24 cellular contexts compared by ENCODE assay signal in genomic region chr3:42872718-42873117, GRCh38. TPM values are rescaled to one million over a fixed set of nuclear protein-coding genes. Genes with fewer than 3 reads are reported as not detected.
"Had no signal": no experiment of that assay in that cellular context is flagged by ENCODE, and none has a peak within 500 bp of the region (broad histone marks: within the 10 kb centered on the region; RNA-seq: fewer than 3 reads in every experiment).

No MANE protein-coding gene starts in this region.

- H3K4me1 Mint-ChIP-seq: activated CD4-positive, alpha-beta T cell treated with anti-CD3 and anti-CD28 coated beads for 36 hours; central memory CD8-positive, alpha-beta T cell; T-cell; WTC11 had no signal

- DNase-seq: activated CD4-positive, alpha-beta memory T cell treated with anti-CD3 and anti-CD28 coated beads for 36 hours; activated CD4-positive, alpha-beta T cell treated with anti-CD3 and anti-CD28 coated beads for 36 hours; activated naive CD4-positive, alpha-beta T cell; activated naive CD8-positive, alpha-beta T cell treated with anti-CD3 and anti-CD28 coated beads, Interleukin-2, amount 10 ng/mL, durations not matched to agents 7 days and 5 days; activated T-cell treated with anti-CD3 and anti-CD28 coated beads for 4 hours; amygdala; body of pancreas; colonic mucosa; erythroblast; heart right ventricle; nucleus accumbens; stimulated activated CD4-positive, alpha-beta T cell treated with anti-CD3 and anti-CD28 coated beads, Interleukin-4, amount 100 ng/mL, for 24 hours; stimulated activated naive CD4-positive, alpha-beta T cell; T-cell; thyroid gland had no signal

- H3K27me3 ChIP-seq: body of pancreas, colonic mucosa, gastroesophageal sphincter, heart right ventricle, thyroid gland had no signal

- ATAC-seq: activated CD4-positive, alpha-beta T cell treated with anti-CD3 and anti-CD28 coated beads for 36 hours; body of pancreas; gastroesophageal sphincter; natural killer cell treated with Interleukin-12 subunit alpha and Interleukin-12 subunit beta and Interleukin-15 and Interleukin-18, amount 100 ng/mL, for 72 hours; T-cell; WTC11 had no signal

- H3K36me3 Mint-ChIP-seq: activated CD4-positive, alpha-beta memory T cell treated with anti-CD3 and anti-CD28 coated beads for 36 hours; activated naive CD8-positive, alpha-beta T cell treated with anti-CD3 and anti-CD28 coated beads, Interleukin-2, amount 10 ng/mL, durations not matched to agents 7 days and 5 days; natural killer cell treated with Interleukin-12 subunit alpha and Interleukin-12 subunit beta and Interleukin-15 and Interleukin-18, amount 100 ng/mL, for 72 hours; T-cell; WTC11 had no signal

- H3K27ac ChIP-seq: body of pancreas, colonic mucosa, gastroesophageal sphincter, prostate gland, thyroid gland had no signal

- H3K27me3 Mint-ChIP-seq: activated CD4-positive, alpha-beta memory T cell treated with anti-CD3 and anti-CD28 coated beads for 36 hours; natural killer cell treated with Interleukin-12 subunit alpha and Interleukin-12 subunit beta and Interleukin-15 and Interleukin-18, amount 100 ng/mL, for 72 hours had no signal

- H3K4me1 ChIP-seq: colonic mucosa, gastroesophageal sphincter, prostate gland, thyroid gland had no signal

- H3K9me3 ChIP-seq: body of pancreas, colonic mucosa, gastroesophageal sphincter, heart right ventricle, prostate gland, thyroid gland had no signal

- H3K27ac Mint-ChIP-seq: activated CD4-positive, alpha-beta memory T cell treated with anti-CD3 and anti-CD28 coated beads for 36 hours; activated CD4-positive, alpha-beta T cell treated with anti-CD3 and anti-CD28 coated beads for 36 hours; activated naive CD8-positive, alpha-beta T cell treated with anti-CD3 and anti-CD28 coated beads, Interleukin-2, amount 10 ng/mL, durations not matched to agents 7 days and 5 days; natural killer cell treated with Interleukin-12 subunit alpha and Interleukin-12 subunit beta and Interleukin-15 and Interleukin-18, amount 100 ng/mL, for 72 hours; T-cell; WTC11 had no signal

- H3K9me3 Mint-ChIP-seq: activated CD4-positive, alpha-beta memory T cell treated with anti-CD3 and anti-CD28 coated beads for 36 hours; activated naive CD8-positive, alpha-beta T cell treated with anti-CD3 and anti-CD28 coated beads, Interleukin-2, amount 10 ng/mL, durations not matched to agents 7 days and 5 days; central memory CD8-positive, alpha-beta T cell; natural killer cell treated with Interleukin-12 subunit alpha and Interleukin-12 subunit beta and Interleukin-15 and Interleukin-18, amount 100 ng/mL, for 72 hours; T-cell; WTC11 had no signal

- H3K4me3 ChIP-seq: body of pancreas, colonic mucosa, gastroesophageal sphincter, heart right ventricle, lung, prostate gland, smooth muscle cell, thyroid gland had no signal

- H3K36me3 ChIP-seq: colonic mucosa, gastroesophageal sphincter, heart right ventricle, prostate gland, thyroid gland had no signal

- H3K4me3 Mint-ChIP-seq: activated CD4-positive, alpha-beta memory T cell treated with anti-CD3 and anti-CD28 coated beads for 36 hours; activated CD4-positive, alpha-beta T cell treated with anti-CD3 and anti-CD28 coated beads for 36 hours; activated naive CD8-positive, alpha-beta T cell treated with anti-CD3 and anti-CD28 coated beads, Interleukin-2, amount 10 ng/mL, durations not matched to agents 7 days and 5 days; central memory CD8-positive, alpha-beta T cell; natural killer cell treated with Interleukin-12 subunit alpha and Interleukin-12 subunit beta and Interleukin-15 and Interleukin-18, amount 100 ng/mL, for 72 hours; T-cell; WTC11 had no signal

RNA-seq across cellular contexts. Expression of gene CYP8B1, which starts 3.0 kb away (rescaled TPM):
- total RNA-seq: activated CD4-positive, alpha-beta memory T cell treated with anti-CD3 and anti-CD28 coated beads for 36 hours; activated CD4-positive, alpha-beta T cell treated with anti-CD3 and anti-CD28 coated beads for 36 hours; activated naive CD8-positive, alpha-beta T cell treated with anti-CD3 and anti-CD28 coated beads, Interleukin-2, amount 10 ng/mL, durations not matched to agents 7 days and 5 days; body of pancreas; gastroesophageal sphincter; heart right ventricle; prostate gland; smooth muscle cell; subcutaneous adipose tissue; thyroid gland; urinary bladder had no signal
- polyA plus RNA-seq: heart right ventricle, smooth muscle cell had no signal

RNA-seq across cellular contexts. Expression of gene ZNF662, which starts 33.2 kb away (rescaled TPM):
- polyA plus RNA-seq: smooth muscle cell had no signal
